In genomic region chr12:96421014-96421413, GRCh38 we compare ENCODE assay signal across 1 cellular context.
TF ChIP-seq lines count a peak whose summit lies in the region.

No MANE protein-coding gene starts in this region.

TF ChIP-seq in GM12878, 131 proteins besides CTCF, POLR2A, EP300 and RAD21:
- TF ChIP-seq POLR2AphosphoS5 (IDR thresholded peaks at IDR 0.05; ENCODE audit: low read length), result no peak
- TF ChIP-seq CBFB (IDR thresholded peaks at IDR 0.05; ENCODE audit: low read depth), result no peak
- TF ChIP-seq EED (IDR thresholded peaks at IDR 0.05; ENCODE audit: low read depth), result no peak
- no peak for TF ChIP-seq ZSCAN29 (IDR thresholded peaks at IDR 0.05)
- no peak for TF ChIP-seq NR2C1 (IDR thresholded peaks at IDR 0.05)
- TF ChIP-seq SRF (IDR thresholded peaks at IDR 0.05; ENCODE audit: low read depth in 2 of 2, low read length in 2 of 2), result no peak
- no peak for TF ChIP-seq NR2F1 (conservative IDR thresholded peaks at IDR 0.05)
- no peak for TF ChIP-seq ESRRA (IDR thresholded peaks at IDR 0.05; ENCODE audit: low read length)
- TF ChIP-seq ZNF592 (IDR thresholded peaks at IDR 0.05), result no peak
- TF ChIP-seq, protein P1, sequence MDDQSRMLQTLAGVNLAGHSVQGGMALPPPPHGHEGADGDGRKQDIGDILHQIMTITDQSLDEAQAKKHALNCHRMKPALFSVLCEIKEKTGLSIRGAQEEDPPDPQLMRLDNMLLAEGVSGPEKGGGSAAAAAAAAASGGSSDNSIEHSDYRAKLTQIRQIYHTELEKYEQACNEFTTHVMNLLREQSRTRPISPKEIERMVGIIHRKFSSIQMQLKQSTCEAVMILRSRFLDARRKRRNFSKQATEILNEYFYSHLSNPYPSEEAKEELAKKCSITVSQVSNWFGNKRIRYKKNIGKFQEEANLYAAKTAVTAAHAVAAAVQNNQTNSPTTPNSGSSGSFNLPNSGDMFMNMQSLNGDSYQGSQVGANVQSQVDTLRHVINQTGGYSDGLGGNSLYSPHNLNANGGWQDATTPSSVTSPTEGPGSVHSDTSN (IDR thresholded peaks at IDR 0.05; ENCODE audit: insufficient replicate concordance, low read depth, low read length), result no peak
- TF ChIP-seq IKZF1 (conservative IDR thresholded peaks at IDR 0.05), result no peak
- TF ChIP-seq, protein P2, sequence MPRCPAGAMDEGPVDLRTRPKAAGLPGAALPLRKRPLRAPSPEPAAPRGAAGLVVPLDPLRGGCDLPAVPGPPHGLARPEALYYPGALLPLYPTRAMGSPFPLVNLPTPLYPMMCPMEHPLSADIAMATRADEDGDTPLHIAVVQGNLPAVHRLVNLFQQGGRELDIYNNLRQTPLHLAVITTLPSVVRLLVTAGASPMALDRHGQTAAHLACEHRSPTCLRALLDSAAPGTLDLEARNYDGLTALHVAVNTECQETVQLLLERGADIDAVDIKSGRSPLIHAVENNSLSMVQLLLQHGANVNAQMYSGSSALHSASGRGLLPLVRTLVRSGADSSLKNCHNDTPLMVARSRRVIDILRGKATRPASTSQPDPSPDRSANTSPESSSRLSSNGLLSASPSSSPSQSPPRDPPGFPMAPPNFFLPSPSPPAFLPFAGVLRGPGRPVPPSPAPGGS (IDR thresholded peaks at IDR 0.05; ENCODE audit: borderline replicate concordance, insufficient read depth, low read depth, low read length, poor library complexity, severe bottlenecking), result no peak
- no peak for TF ChIP-seq ZBTB33 (IDR thresholded peaks at IDR 0.05)
- no peak for TF ChIP-seq ZBED1 (IDR thresholded peaks at IDR 0.05; ENCODE audit: borderline replicate concordance)
- no peak for TF ChIP-seq SPI1 (IDR thresholded peaks at IDR 0.05; ENCODE audit: borderline replicate concordance, insufficient read depth, low read depth, low read length)
- no peak for TF ChIP-seq HDAC6 (IDR thresholded peaks at IDR 0.05; ENCODE audit: unreplicated experiment)
- no peak for TF ChIP-seq RUNX3 (IDR thresholded peaks at IDR 0.05; ENCODE audit: low read length)
- no peak for TF ChIP-seq CREB1 (IDR thresholded peaks at IDR 0.05; ENCODE audit: low read depth)
TF ChIP-seq in GM12878: peak in this region for 0.
